In genomic region chr16:2003827-2004641, GRCh38 we compare ENCODE assay signal across 1 cellular context.
TF ChIP-seq lines count a peak whose summit lies in the region.

No MANE protein-coding gene starts in this region.

TF ChIP-seq in WTC11, 78 proteins besides CTCF, POLR2A, EP300 and RAD21 (continued from another document):
- TF ChIP-seq E2F4 (CRISPR knock-in tag; IDR thresholded peaks at IDR 0.05; ENCODE audit: borderline replicate concordance, low read depth) = no peak
- TF ChIP-seq CDX4 (CRISPR knock-in tag; IDR thresholded peaks at IDR 0.05; ENCODE audit: borderline replicate concordance) = no peak
- no peak for TF ChIP-seq MYBL2 (CRISPR knock-in tag; IDR thresholded peaks at IDR 0.05)
- no peak for TF ChIP-seq TP53 (CRISPR knock-in tag; IDR thresholded peaks at IDR 0.05)
- TF ChIP-seq FOXK1 (CRISPR knock-in tag; IDR thresholded peaks at IDR 0.05) = 0 out of 2 replicates have a peak, but pooled peaks have one; percentile 32
- no peak for TF ChIP-seq PRDM15 (CRISPR knock-in tag; IDR thresholded peaks at IDR 0.05)
- no peak for TF ChIP-seq TEAD4 (CRISPR knock-in tag; IDR thresholded peaks at IDR 0.05)
- TF ChIP-seq PREB (CRISPR knock-in tag; IDR thresholded peaks at IDR 0.05; ENCODE audit: borderline replicate concordance) = no peak
- TF ChIP-seq USF1 (CRISPR knock-in tag; IDR thresholded peaks at IDR 0.05) = peak; percentile 78
- no peak for TF ChIP-seq ZNF121 (CRISPR knock-in tag; IDR thresholded peaks at IDR 0.05)
- no peak for TF ChIP-seq KAT7 (CRISPR knock-in tag; IDR thresholded peaks at IDR 0.05; ENCODE audit: borderline replicate concordance)
- TF ChIP-seq SP1 (CRISPR knock-in tag; conservative IDR thresholded peaks at IDR 0.05) = peak; percentile 82
- no peak for TF ChIP-seq NFE2L1 (CRISPR knock-in tag; IDR thresholded peaks at IDR 0.05)
- no peak for TF ChIP-seq ERG (CRISPR knock-in tag; IDR thresholded peaks at IDR 0.05)
- no peak for TF ChIP-seq TEAD1 (CRISPR knock-in tag; IDR thresholded peaks at IDR 0.05)
